19 cellular contexts compared by ENCODE assay signal in genomic region chr7:105496501-105496900, GRCh38. TPM values are rescaled to one million over a fixed set of nuclear protein-coding genes. Genes with fewer than 3 reads are reported as not detected.
DNase-seq lines count a peak whose midpoint lies in the region; ATAC-seq, FAIRE-seq and TF ChIP-seq lines count a peak whose summit lies in the region.
"Had no signal": no experiment of that assay in that cellular context is flagged by ENCODE, and none has a peak within 500 bp of the region (broad histone marks: within the 10 kb centered on the region; RNA-seq: fewer than 3 reads in every experiment).

No MANE protein-coding gene starts in this region.

- H3K4me3 ChIP-seq in A549 (no peak overlapping the region), HUES6 (ENCODE audit: low read depth, low read length) (no peak overlapping the region), kidney epithelial cell (ENCODE audit: low read depth, low read length) (no peak overlapping the region)
- H3K4me3 ChIP-seq: left ventricle myocardium inferior, prostate gland had no signal

- H3K27me3 Mint-ChIP-seq in chondrocyte (ENCODE audit: low read depth): no peaks in the 10 kb centered on the region
- H3K27me3 Mint-ChIP-seq in endothelial cell (ENCODE audit: unreplicated experiment): peaks cover 3% of the 10 kb centered on the region
- H3K27me3 Mint-ChIP-seq: naive thymus-derived CD8-positive, alpha-beta T cell had no signal

- TF ChIP-seq POLR2A in A549 (IDR thresholded peaks at IDR 0.05; ENCODE audit: low read length): no peak

- H3K4me3 Mint-ChIP-seq in chondrocyte (ENCODE audit: unreplicated experiment): no peak overlapping the region
- no peak overlapping the region for H3K4me3 Mint-ChIP-seq in endothelial cell (ENCODE audit: unreplicated experiment)
- no peak overlapping the region for H3K4me3 Mint-ChIP-seq in stimulated activated effector memory CD8-positive, alpha-beta T cell treated with anti-CD3 and anti-CD28 coated beads, Interleukin-12 subunit alpha, Interleukin-12 subunit beta, amount 100 ng/mL, for 72 hours
- H3K4me3 Mint-ChIP-seq: naive thymus-derived CD8-positive, alpha-beta T cell had no signal

- H3K27ac Mint-ChIP-seq in chondrocyte (ENCODE audit: unreplicated experiment): peak overlapping the region; percentile 92
- H3K27ac Mint-ChIP-seq in endothelial cell (ENCODE audit: unreplicated experiment): no peak overlapping the region
- H3K27ac Mint-ChIP-seq in stimulated activated effector memory CD8-positive, alpha-beta T cell treated with anti-CD3 and anti-CD28 coated beads, Interleukin-12 subunit alpha, Interleukin-12 subunit beta, amount 100 ng/mL, for 72 hours: no peak overlapping the region
- H3K27ac Mint-ChIP-seq: naive thymus-derived CD8-positive, alpha-beta T cell had no signal

- H3K27ac ChIP-seq in A549 (peak overlapping the region; percentile 26 to 71; a peak in 4 of 6 replicates), HUES6 (ENCODE audit: low read depth, low read length) (peak overlapping the region; percentile 15; the same call in 1 of the 2 replicates)
- H3K27ac ChIP-seq: left ventricle myocardium inferior, prostate gland had no signal

- no peak for FAIRE-seq in A549 (lab: Jason Lieb, UNC)

- 0 out of 6 replicates have a peak, but pooled peaks of 1 of the 2 experiments have one; percentile 8 for ATAC-seq in A549
- ATAC-seq in HG03460 (IDR thresholded peaks at IDR 0.05; ENCODE audit: unreplicated experiment): no peak
- no peak for ATAC-seq in stimulated activated effector memory CD8-positive, alpha-beta T cell treated with anti-CD3 and anti-CD28 coated beads, Interleukin-12 subunit alpha, Interleukin-12 subunit beta, amount 100 ng/mL, for 72 hours
- ATAC-seq: naive thymus-derived CD8-positive, alpha-beta T cell had no signal

- TF ChIP-seq RAD21 in A549 (conservative IDR thresholded peaks at IDR 0.05 in 1 of 2, IDR thresholded peaks at IDR 0.05 in 1 of 2): no peak

- no peak for DNase-seq in A549 (ENCODE audit: low read depth in 1 of 2, low spot score in 1 of 2)
- DNase-seq in chondrocyte (ENCODE audit: low spot score): no peak
- DNase-seq in kidney epithelial cell (ENCODE audit: low read depth): peak; percentile 32
- DNase-seq in endothelial cell (ENCODE audit: low spot score): no peak
- no peak for DNase-seq in central memory CD4-positive, alpha-beta T cell
- no peak for DNase-seq in stimulated activated effector memory CD8-positive, alpha-beta T cell treated with anti-CD3 and anti-CD28 coated beads, Interleukin-12 subunit alpha, Interleukin-12 subunit beta, amount 100 ng/mL, for 72 hours (ENCODE audit: low spot score in 2 of 2)
- DNase-seq: activated CD4-positive, alpha-beta T cell treated with anti-CD3 and anti-CD28 coated beads for 1 hour; activated naive CD4-positive, alpha-beta T cell treated with anti-CD3 and anti-CD28 coated beads, Interleukin-2, amount 50 U/mL, for 16 hours; COR-L47; GF-D8; hypothalamus; left ventricle myocardium inferior; naive thymus-derived CD8-positive, alpha-beta T cell; NCI-H748 treated with DMSO at 0.1 percent for 48 hours; stimulated activated CD4-positive, alpha-beta T cell treated with anti-CD3 and anti-CD28 coated beads, Interleukin-15, amount 100 ng/mL, for 24 hours; T-helper 2 cell had no signal

- TF ChIP-seq EP300 in A549 (IDR thresholded peaks at IDR 0.05): no peak

- H3K27me3 ChIP-seq in HUES6 (ENCODE audit: control insufficient read depth, insufficient read depth, low read length) (no peaks in the 10 kb centered on the region), kidney epithelial cell (ENCODE audit: control insufficient read depth, insufficient read depth, low read length) (no peaks in the 10 kb centered on the region)

- H3K4me1 Mint-ChIP-seq in chondrocyte (ENCODE audit: low read depth) (peaks cover 56% of the 10 kb centered on the region), endothelial cell (ENCODE audit: unreplicated experiment) (no peaks in the 10 kb centered on the region)
- H3K4me1 Mint-ChIP-seq in stimulated activated effector memory CD8-positive, alpha-beta T cell treated with anti-CD3 and anti-CD28 coated beads, Interleukin-12 subunit alpha, Interleukin-12 subunit beta, amount 100 ng/mL, for 72 hours: no peaks in the 10 kb centered on the region
- H3K4me1 Mint-ChIP-seq: naive thymus-derived CD8-positive, alpha-beta T cell had no signal

- H3K36me3 ChIP-seq in HUES6 (ENCODE audit: control insufficient read depth, insufficient read depth, low read length) (peaks cover 61% of the 10 kb centered on the region), kidney epithelial cell (ENCODE audit: control insufficient read depth, insufficient read depth, low read length) (no peaks in the 10 kb centered on the region)
- H3K36me3 ChIP-seq: prostate gland had no signal

- 18% methylated on average over 2 of the region's 2 CpGs for WGBS in A549 (ENCODE audit: missing lambda C conversion rate)

- CTCF ChIA-PET in A549 (lab: Yijun Ruan, JAX): interaction anchor here (1.4 to 1.5 kb wide), 2 partner anchors 8 to 9 kb away, joined by 3 to 4 read pairs; no protein-coding TSS in a partner anchor

- POLR2A ChIA-PET in A549 (lab: Yijun Ruan, JAX): no interaction called here

- H3K9me3 ChIP-seq in A549 (no peaks in the 10 kb centered on the region), HUES6 (ENCODE audit: control insufficient read depth, insufficient read depth, low read depth, low read length) (no peaks in the 10 kb centered on the region)
- H3K9me3 ChIP-seq: left ventricle myocardium inferior, prostate gland had no signal

- H3K4me1 ChIP-seq in A549 (peaks cover 46% of the 10 kb centered on the region), HUES6 (ENCODE audit: control insufficient read depth, insufficient read depth, low read length) (no peaks in the 10 kb centered on the region)
- H3K4me1 ChIP-seq: prostate gland had no signal

- H3K9me3 Mint-ChIP-seq in chondrocyte (ENCODE audit: low read depth) (no peaks in the 10 kb centered on the region), endothelial cell (ENCODE audit: unreplicated experiment) (no peaks in the 10 kb centered on the region)
- no peaks in the 10 kb centered on the region for H3K9me3 Mint-ChIP-seq in stimulated activated effector memory CD8-positive, alpha-beta T cell treated with anti-CD3 and anti-CD28 coated beads, Interleukin-12 subunit alpha, Interleukin-12 subunit beta, amount 100 ng/mL, for 72 hours
- H3K9me3 Mint-ChIP-seq: naive thymus-derived CD8-positive, alpha-beta T cell had no signal

- peaks cover 11% of the 10 kb centered on the region for H3K36me3 Mint-ChIP-seq in chondrocyte (ENCODE audit: low read depth)
- peaks cover 4% of the 10 kb centered on the region for H3K36me3 Mint-ChIP-seq in endothelial cell (ENCODE audit: low read depth, unreplicated experiment)
- peaks cover 39% of the 10 kb centered on the region for H3K36me3 Mint-ChIP-seq in stimulated activated effector memory CD8-positive, alpha-beta T cell treated with anti-CD3 and anti-CD28 coated beads, Interleukin-12 subunit alpha, Interleukin-12 subunit beta, amount 100 ng/mL, for 72 hours

- H3K4me2 ChIP-seq in A549: peak overlapping the region; percentile 61

- TF ChIP-seq CTCF in A549 (IDR thresholded peaks at IDR 0.05) (no peak), chondrocyte (IDR thresholded peaks at IDR 0.05) (no peak), kidney epithelial cell (IDR thresholded peaks at IDR 0.05; ENCODE audit: insufficient read depth, low read length, poor library complexity, severe bottlenecking) (no peak), endothelial cell (IDR thresholded peaks at IDR 0.05; ENCODE audit: unreplicated experiment) (no peak)

- H3K9ac ChIP-seq in HUES6 (ENCODE audit: low read length): no peak overlapping the region

TF ChIP-seq in A549, 52 proteins besides CTCF, POLR2A, EP300 and RAD21:
- TF ChIP-seq KDM1A (IDR thresholded peaks at IDR 0.05; ENCODE audit: low read depth) (no peak), ZC3H11A (IDR thresholded peaks at IDR 0.05) (no peak), FOSL2 (IDR thresholded peaks at IDR 0.05) (0 out of 2 replicates have a peak, but pooled peaks have one; percentile 9), FOSL2 (CRISPR knock-in tag; IDR thresholded peaks at IDR 0.05) (no peak), RFX5 (IDR thresholded peaks at IDR 0.05) (no peak)

RNA-seq across cellular contexts. Expression of gene PUS7, which starts 25.6 kb away (rescaled TPM):
- polyA plus RNA-seq in A549 (2011; rRNA removed) (39.5 and 47.9 TPM in 2 replicates), A549 (2017; fragmentation: RNase III; extraction: RNeasy Plus Mini Kit Qiagen cat#74134 plus additional on column Dnase treatment) (33.1 to 36.1 TPM (median 34.4 TPM) in 3 replicates)
- polyA plus RNA-seq in A549 (2012; cell fraction: cytosol; rRNA removed): 15.1 and 17.0 TPM in 2 replicates
- polyA plus RNA-seq in A549 (2012; cell fraction: nucleus; rRNA removed): 15.3 and 18.4 TPM in 2 replicates
- 8.4 and 9.7 TPM in 2 replicates for polyA minus RNA-seq in A549 (2011; rRNA and poly(A)+ RNA removed)
- total RNA-seq in chondrocyte (15.2 to 18.5 TPM (median 16.2 TPM) in 3 replicates), kidney epithelial cell (16.6 and 18.2 TPM in 2 replicates), endothelial cell (ENCODE audit: unreplicated experiment) (14.4 TPM)

RNA-seq across cellular contexts. Expression of gene RINT1, which starts 35.5 kb away (rescaled TPM):
- polyA plus RNA-seq in A549 (2011; rRNA removed) (28.2 and 34.9 TPM in 2 replicates), A549 (2017; fragmentation: RNase III; extraction: RNeasy Plus Mini Kit Qiagen cat#74134 plus additional on column Dnase treatment) (23.5 to 26.3 TPM (median 24.1 TPM) in 3 replicates)
- 7.3 TPM in 2 replicates for polyA plus RNA-seq in A549 (2012; cell fraction: cytosol; rRNA removed)
- polyA plus RNA-seq in A549 (2012; cell fraction: nucleus; rRNA removed): 8.8 and 10.7 TPM in 2 replicates
- polyA minus RNA-seq in A549 (2011; rRNA and poly(A)+ RNA removed): 15.7 and 18.9 TPM in 2 replicates
- total RNA-seq in chondrocyte (18.0 to 26.8 TPM (median 19.7 TPM) in 3 replicates), kidney epithelial cell (14.2 and 21.9 TPM in 2 replicates), endothelial cell (ENCODE audit: unreplicated experiment) (18.3 TPM)
